In genomic region chr11:90542092-90542491, GRCh38 we compare ENCODE assay signal across 25 cellular contexts.
"Had no signal": no experiment of that assay in that cellular context is flagged by ENCODE, and none has a peak within 500 bp of the region (broad histone marks: within the 10 kb centered on the region; RNA-seq: fewer than 3 reads in every experiment).

No MANE protein-coding gene starts in this region.

- H3K4me1 ChIP-seq: gastroesophageal sphincter, pancreas, psoas muscle, spleen, tibial nerve had no signal

- H3K27ac ChIP-seq: coronary artery, dorsolateral prefrontal cortex, gastroesophageal sphincter, hepatocyte, neutrophil, pancreas, psoas muscle, spleen, tibial nerve, WERI-Rb-1 had no signal

- H3K4me3 ChIP-seq: coronary artery, dorsolateral prefrontal cortex, gastroesophageal sphincter, hepatocyte, pancreas, psoas muscle, spleen, tibial nerve had no signal

- H3K36me3 ChIP-seq: gastroesophageal sphincter, neutrophil, pancreas, spleen, tibial nerve, WERI-Rb-1 had no signal

- H3K27me3 ChIP-seq: dorsolateral prefrontal cortex, gastroesophageal sphincter, hepatocyte, neutrophil, pancreas, spleen, tibial nerve had no signal

- H3K9me3 ChIP-seq: gastroesophageal sphincter, neutrophil, pancreas, psoas muscle, spleen, tibial nerve had no signal

- ATAC-seq: activated CD4-positive, CD25-positive, alpha-beta regulatory T cell treated with anti-CD3 and anti-CD28 coated beads, Interleukin-2, amount 50 U/mL, for 24 hours; gastroesophageal sphincter; left cardiac atrium; pancreas; psoas muscle; right cardiac atrium had no signal

- DNase-seq: activated CD4-positive, alpha-beta T cell treated with anti-CD3 and anti-CD28 coated beads for 48 hours; activated CD4-positive, alpha-beta T cell treated with anti-CD3 and anti-CD28 coated beads, Interleukin-2, amount 50 U/mL, for 48 hours; activated CD8-positive, alpha-beta memory T cell treated with anti-CD3 and anti-CD28 coated beads for 24 hours; activated effector memory CD4-positive, alpha-beta T cell treated with Interleukin-2 at 50 U/mL for 16 hours; activated naive CD4-positive, alpha-beta T cell treated with Interleukin-2 at 50 U/mL for 16 hours; anterior cingulate cortex; cerebellar nuclear complex; dorsolateral prefrontal cortex; effector memory CD4-positive, alpha-beta T cell; left cardiac atrium; mammary epithelial cell; nephron progenitor cell; pancreas; psoas muscle; right cardiac atrium; spleen; stimulated activated naive CD4-positive, alpha-beta T cell; T-helper 9 cell; WERI-Rb-1 had no signal
